In genomic region chr15:66491846-66492245, GRCh38 we compare ENCODE assay signal across 1 cellular context.
TF ChIP-seq lines count a peak whose summit lies in the region.

No MANE protein-coding gene starts in this region.

TF ChIP-seq in K562, 482 proteins besides CTCF, POLR2A, EP300 and RAD21:
- 0 out of 2 replicates have a peak, but pooled peaks have one; percentile 2 for TF ChIP-seq POLR2AphosphoS5 (IDR thresholded peaks at IDR 0.05; ENCODE audit: control insufficient read depth, insufficient read depth, low read depth, low read length)
- TF ChIP-seq ZNF79 (CRISPR knock-in tag; IDR thresholded peaks at IDR 0.05; ENCODE audit: low read depth) = no peak
- TF ChIP-seq CREB1 (IDR thresholded peaks at IDR 0.05) = 0 out of 2 replicates have a peak, but pooled peaks have one; percentile 15
- no peak for TF ChIP-seq CREB1 (CRISPR knock-in tag; IDR thresholded peaks at IDR 0.05)
- no peak for TF ChIP-seq CBX2 (IDR thresholded peaks at IDR 0.05; ENCODE audit: insufficient read depth, low read length, poor library complexity, severe bottlenecking)
- no peak for TF ChIP-seq ZNF384 (IDR thresholded peaks at IDR 0.05; ENCODE audit: low read depth, low read length)
- TF ChIP-seq, protein P1, sequence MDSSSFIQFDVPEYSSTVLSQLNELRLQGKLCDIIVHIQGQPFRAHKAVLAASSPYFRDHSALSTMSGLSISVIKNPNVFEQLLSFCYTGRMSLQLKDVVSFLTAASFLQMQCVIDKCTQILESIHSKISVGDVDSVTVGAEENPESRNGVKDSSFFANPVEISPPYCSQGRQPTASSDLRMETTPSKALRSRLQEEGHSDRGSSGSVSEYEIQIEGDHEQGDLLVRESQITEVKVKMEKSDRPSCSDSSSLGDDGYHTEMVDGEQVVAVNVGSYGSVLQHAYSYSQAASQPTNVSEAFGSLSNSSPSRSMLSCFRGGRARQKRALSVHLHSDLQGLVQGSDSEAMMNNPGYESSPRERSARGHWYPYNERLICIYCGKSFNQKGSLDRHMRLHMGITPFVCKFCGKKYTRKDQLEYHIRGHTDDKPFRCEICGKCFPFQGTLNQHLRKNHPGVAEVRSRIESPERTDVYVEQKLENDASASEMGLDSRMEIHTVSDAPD (CRISPR knock-in tag; IDR thresholded peaks at IDR 0.05) = no peak
